In the genomic region with DNA sequence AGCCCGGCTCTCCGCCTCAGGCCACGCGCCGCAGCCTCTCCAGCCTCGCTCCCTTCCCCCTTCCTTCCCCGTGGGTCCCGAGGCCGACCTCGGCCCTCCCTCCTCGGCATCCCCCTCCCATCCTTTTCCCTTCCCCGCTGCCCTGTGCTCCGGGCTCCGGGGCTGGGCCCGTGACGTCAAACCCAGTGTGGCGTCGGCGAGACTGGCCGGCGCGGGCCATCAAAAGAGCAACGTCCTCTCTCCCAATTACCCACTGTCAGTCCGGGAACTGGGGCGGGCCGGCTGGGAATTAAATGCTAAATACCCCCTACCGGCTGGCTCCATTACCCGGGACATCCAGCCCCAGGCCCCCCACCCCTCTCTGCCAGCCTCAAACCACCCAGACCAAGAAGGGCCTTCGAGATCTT, we compare ENCODE assay signal across 11 cellular contexts. TPM values are rescaled to one million over a fixed set of nuclear protein-coding genes. Genes with fewer than 3 reads are reported as not detected.
A peak's percentile ranks its signal among the peaks of the same experiment; 100 is the strongest.
DNase-seq lines count a peak whose midpoint lies in the region; ATAC-seq lines count a peak whose summit lies in the region.
"Had no signal": no experiment of that assay in that cellular context is flagged by ENCODE, and none has a peak within 500 bp of the region (broad histone marks: within the 10 kb centered on the region; RNA-seq: fewer than 3 reads in every experiment).

No MANE protein-coding gene starts in this region.

- DNase-seq in activated T-cell treated with anti-CD3 and anti-CD28 coated beads, Interleukin-2, amount 50 U/mL, for 24 hours: peak; percentile 52
- DNase-seq in activated T-cell treated with anti-CD3 and anti-CD28 coated beads for 4 hours: no peak
- DNase-seq in activated CD4-positive, alpha-beta memory T cell treated with anti-CD3 and anti-CD28 coated beads for 36 hours: peak; percentile 44
- no peak for DNase-seq in SKM-1 treated with dmso at 0.1 percent for 144 hours (lab: John Stamatoyannopoulos, UW; ENCODE audit: unreplicated experiment)
- DNase-seq: GDM1, NCI-H1105 treated with DMSO at 0.1 percent for 48 hours had no signal

- no peak overlapping the region for H3K9ac ChIP-seq in iPS-15b (ENCODE audit: low read depth, low read length)

- intact Hi-C loops in activated CD4-positive, alpha-beta memory T cell treated with anti-CD3 and anti-CD28 coated beads for 36 hours (cut with micrococcal nuclease): loop anchor here (2.0 to 10.0 kb wide), 7 partner anchors 15 to 1250 kb away; partner anchors contain the start of gene TAF3

- no peaks in the 10 kb centered on the region for H3K9me3 ChIP-seq in iPS-15b (ENCODE audit: control insufficient read depth, insufficient read depth, low read length)

- H3K27me3 ChIP-seq in iPS-15b (ENCODE audit: control insufficient read depth, insufficient read depth, low read length): peaks cover 86% of the 10 kb centered on the region

- POLR2A ChIA-PET in activated CD4-positive, alpha-beta memory T cell treated with anti-CD3 and anti-CD28 coated beads for 36 hours (lab: Charles Lee): no interaction called here

- peak overlapping the region; percentile 75 for H3K27ac Mint-ChIP-seq in activated T-cell treated with anti-CD3 and anti-CD28 coated beads, Interleukin-2, amount 50 U/mL, for 24 hours
- peak overlapping the region; percentile 84 for H3K27ac Mint-ChIP-seq in activated CD4-positive, alpha-beta memory T cell treated with anti-CD3 and anti-CD28 coated beads for 36 hours

- ATAC-seq in GM19328 (IDR thresholded peaks at IDR 0.05; ENCODE audit: unreplicated experiment): no peak
- no peak for ATAC-seq in GM18870 (IDR thresholded peaks at IDR 0.05; ENCODE audit: unreplicated experiment)

- no peaks in the 10 kb centered on the region for H3K36me3 ChIP-seq in iPS-15b (ENCODE audit: control insufficient read depth, insufficient read depth, low read length)

- H3K4me1 ChIP-seq in iPS-15b (ENCODE audit: control insufficient read depth, insufficient read depth, low read length): peaks cover 2% of the 10 kb centered on the region

- H3K4me1 Mint-ChIP-seq in activated T-cell treated with anti-CD3 and anti-CD28 coated beads, Interleukin-2, amount 50 U/mL, for 24 hours (ENCODE audit: low read depth): peaks cover 48% of the 10 kb centered on the region
- peaks cover 30% of the 10 kb centered on the region for H3K4me1 Mint-ChIP-seq in activated CD4-positive, alpha-beta memory T cell treated with anti-CD3 and anti-CD28 coated beads for 36 hours (ENCODE audit: low read depth)

- peaks cover 20% of the 10 kb centered on the region for H3K36me3 Mint-ChIP-seq in activated T-cell treated with anti-CD3 and anti-CD28 coated beads, Interleukin-2, amount 50 U/mL, for 24 hours (ENCODE audit: low read depth)
- H3K36me3 Mint-ChIP-seq in activated CD4-positive, alpha-beta memory T cell treated with anti-CD3 and anti-CD28 coated beads for 36 hours: peaks cover 24% of the 10 kb centered on the region

- H3K4me3 ChIP-seq in iPS-15b (ENCODE audit: low read depth, low read length) (peak overlapping the region; percentile 32), skin epidermis (peak overlapping the region in 6 of 7 experiments; percentile 17 to 60 (median 42))

- H3K27ac ChIP-seq in skin epidermis: peak overlapping the region in 14 of 21 experiments; percentile 37 to 96 (median 75)
- H3K27ac ChIP-seq: HL-60 had no signal

- no peaks in the 10 kb centered on the region for H3K9me3 Mint-ChIP-seq in activated T-cell treated with anti-CD3 and anti-CD28 coated beads, Interleukin-2, amount 50 U/mL, for 24 hours
- H3K9me3 Mint-ChIP-seq in activated CD4-positive, alpha-beta memory T cell treated with anti-CD3 and anti-CD28 coated beads for 36 hours: no peaks in the 10 kb centered on the region

- CTCF ChIA-PET in activated CD4-positive, alpha-beta memory T cell treated with anti-CD3 and anti-CD28 coated beads for 36 hours (lab: Charles Lee): interaction anchor here (0.7 to 1.4 kb wide), 4 partner anchors 10 to 868 kb away, joined by 3 to 7 read pairs (median 4); no protein-coding TSS in a partner anchor

- peaks cover 44% of the 10 kb centered on the region for H3K27me3 Mint-ChIP-seq in activated T-cell treated with anti-CD3 and anti-CD28 coated beads, Interleukin-2, amount 50 U/mL, for 24 hours
- H3K27me3 Mint-ChIP-seq in activated CD4-positive, alpha-beta memory T cell treated with anti-CD3 and anti-CD28 coated beads for 36 hours: peaks cover 37% of the 10 kb centered on the region

- H3K4me3 Mint-ChIP-seq in activated T-cell treated with anti-CD3 and anti-CD28 coated beads, Interleukin-2, amount 50 U/mL, for 24 hours: peak overlapping the region; percentile 95
- H3K4me3 Mint-ChIP-seq in activated CD4-positive, alpha-beta memory T cell treated with anti-CD3 and anti-CD28 coated beads for 36 hours: peak overlapping the region; percentile 99

RNA-seq across cellular contexts. Expression of gene GATA3, which starts 2.6 kb away (rescaled TPM):
- 10 to 100 TPM; 46.3 to 47.4 TPM for total RNA-seq in activated CD4-positive, alpha-beta memory T cell treated with anti-CD3 and anti-CD28 coated beads for 36 hours

Comparison
In these comparisons a context has a peak if more than half of its experiments do, and no peak if none do; other contexts are left out.
1. DNase-seq: peak in activated T-cell treated with anti-CD3 and anti-CD28 coated beads, Interleukin-2, amount 50 U/mL, for 24 hours (single experiment) and activated CD4-positive, alpha-beta memory T cell treated with anti-CD3 and anti-CD28 coated beads for 36 hours (single experiment); none in activated T-cell treated with anti-CD3 and anti-CD28 coated beads for 4 hours (single experiment) and SKM-1 treated with dmso at 0.1 percent for 144 hours (single experiment).